Comparison of ENCODE assay signal across 8 cellular contexts in the genomic region with DNA sequence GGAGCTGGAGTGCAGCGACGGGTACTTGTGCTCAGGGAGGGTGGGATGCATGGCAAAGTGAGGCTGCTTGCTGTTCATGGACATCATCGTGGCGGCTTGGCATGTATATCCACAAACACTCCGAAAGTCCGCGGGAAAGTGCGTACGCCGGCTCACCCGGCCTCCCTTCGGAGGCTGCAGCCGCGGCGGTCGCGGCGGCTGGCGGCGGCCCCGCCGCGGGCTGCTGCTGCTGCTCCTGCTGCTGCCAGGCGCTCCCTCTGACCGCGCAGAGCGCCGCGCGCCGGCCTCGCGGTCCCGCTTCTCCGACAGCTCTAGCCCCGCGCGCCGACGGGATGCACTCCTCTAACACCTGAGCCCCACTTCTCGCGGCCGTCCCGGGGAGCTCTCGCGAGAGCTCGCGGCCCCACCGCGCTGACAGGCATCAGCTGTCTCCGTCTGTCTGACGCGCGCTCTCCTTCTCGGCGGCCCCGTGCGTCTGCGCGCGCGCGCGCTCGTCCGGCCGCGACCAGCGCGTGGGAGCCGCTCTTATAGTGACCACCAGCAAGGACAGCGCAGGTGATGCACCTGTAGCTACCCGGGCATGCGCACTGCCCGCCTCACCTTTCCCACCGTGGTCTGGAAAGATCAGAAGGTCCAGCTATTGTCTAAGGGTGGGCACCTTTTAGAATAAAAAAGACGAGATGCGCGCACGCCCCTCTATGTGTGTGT. TPM values are rescaled to one million over a fixed set of nuclear protein-coding genes. Genes with fewer than 3 reads are reported as not detected.
DNase-seq lines count a peak whose midpoint lies in the region; TF ChIP-seq lines count a peak whose summit lies in the region.

Gene POU4F1 (minus strand): TSS at position 313 of the 708 bp plus-strand sequence. CDS start 226 bp downstream, at position 87.

- POLR2A ChIA-PET in GM10248 (lab: Yijun Ruan, JAX) (no interaction called here), HEK293T (lab: Yijun Ruan, JAX) (interaction anchor here (0.6 to 2.8 kb wide), 18 partner anchors 9 to 363 kb away, joined by 3 to 11 read pairs (median 4); no protein-coding TSS in a partner anchor)

- peaks cover 96% of the 10 kb centered on the region for H3K27me3 Mint-ChIP-seq in brain

- TF ChIP-seq CTCF in GM10248 (IDR thresholded peaks at IDR 0.05; ENCODE audit: control extremely low read depth, extremely low read depth, low read depth, missing control alignments) = no peak
- no peak for TF ChIP-seq CTCF in brain (conservative IDR thresholded peaks at IDR 0.05)

- H3K9me3 Mint-ChIP-seq in brain = peaks cover 0 to 11% (median 6%) of the 10 kb centered on the region in 5 experiments

- peak; percentile 88 for DNase-seq in GM10248 (ENCODE audit: extremely low spot score)
- peak; percentile 99 for DNase-seq in HEK293T (ENCODE audit: extremely low spot score)
- DNase-seq in MV-4-11 (lab: John Stamatoyannopoulos, UW) = peak; percentile 34
- peak; percentile 40 for DNase-seq in T follicular helper cell (ENCODE audit: low read depth)
- DNase-seq in lung microvascular endothelial cell (ENCODE audit: low read depth in 2 of 2) = peak; percentile 53 to 78
- peak; percentile 57 to 58 for DNase-seq in stimulated activated CD8-positive, alpha-beta memory T cell treated with anti-CD3 and anti-CD28 coated beads, Interleukin-7, amount 100 ng/mL, for 48 hours (ENCODE audit: extremely low read depth in 1 of 2, low read depth in 1 of 2)
- DNase-seq in pons (ENCODE audit: low spot score) = no peak

- no peaks in the 10 kb centered on the region for H3K36me3 Mint-ChIP-seq in brain

- CTCF ChIA-PET in GM10248 (lab: Yijun Ruan, JAX) (interaction anchor here (1.0 to 1.5 kb wide), 2 partner anchors 14 to 19 kb away, joined by 4 to 5 read pairs; no protein-coding TSS in a partner anchor), HEK293T (lab: Yijun Ruan, JAX) (interaction anchor here (0.6 to 1.6 kb wide), 5 partner anchors 14 to 362 kb away, joined by 3 to 10 read pairs (median 3); no protein-coding TSS in a partner anchor)

- peak within 1 kb of the TSS in 1 of 5 experiments; percentile 81 for H3K27ac Mint-ChIP-seq in brain

- H3K4me1 Mint-ChIP-seq in brain = peaks cover 53% of the 10 kb centered on the region

- peak within 1 kb of the TSS; percentile 84 to 89 (median 85) for H3K4me3 Mint-ChIP-seq in brain

TF ChIP-seq in HEK293T, 16 proteins besides CTCF, POLR2A, EP300 and RAD21:
- TF ChIP-seq PKNOX1 (IDR thresholded peaks at IDR 0.05) (peak; percentile 96), BHLHE40 (IDR thresholded peaks at IDR 0.05; ENCODE audit: borderline replicate concordance) (no peak), FOXM1 (IDR thresholded peaks at IDR 0.05; ENCODE audit: borderline replicate concordance) (peak; percentile 32; the same call in 1 of the 2 replicates), ZNF384 (IDR thresholded peaks at IDR 0.05) (no peak), HDGF (IDR thresholded peaks at IDR 0.05; ENCODE audit: borderline replicate concordance) (no peak), CTBP1 (IDR thresholded peaks at IDR 0.05; ENCODE audit: borderline replicate concordance) (peak; percentile 86), NFRKB (IDR thresholded peaks at IDR 0.05) (no peak), FOXA1 (IDR thresholded peaks at IDR 0.05) (no peak), L3MBTL2 (conservative IDR thresholded peaks at IDR 0.05) (peak; percentile 93), LEF1 (IDR thresholded peaks at IDR 0.05; ENCODE audit: borderline replicate concordance) (0 out of 2 replicates have a peak, but pooled peaks have one; percentile 75), TARDBP (IDR thresholded peaks at IDR 0.05) (no peak), SUZ12 (IDR thresholded peaks at IDR 0.05) (no peak), FOXK2 (IDR thresholded peaks at IDR 0.05) (no peak), ELF4 (IDR thresholded peaks at IDR 0.05) (no peak), SP1 (IDR thresholded peaks at IDR 0.05) (no peak), ARNT (IDR thresholded peaks at IDR 0.05) (peak; percentile 46; the same call in 1 of the 2 replicates)

RNA-seq across cellular contexts. Expression of gene POU4F1, which starts in this region (rescaled TPM):
- 2.9 TPM for polyA plus RNA-seq in brain (ENCODE audit: insufficient read depth, low read depth, low replicate concordance)
- under 0.01 and 0.20 TPM in 2 replicates for total RNA-seq in lung microvascular endothelial cell

Comparison
In these comparisons a context has a peak if more than half of its experiments do, and no peak if none do; other contexts are left out.
1. Peak in DNase-seq in lung microvascular endothelial cell; RNA of the gene not detected or under 1 TPM.